2 cellular contexts compared by ENCODE assay signal in genomic region chr2:38665854-38666577, GRCh38.
TF ChIP-seq lines count a peak whose summit lies in the region.

GALM (plus strand) TSS chr2:38666114; CDS start chr2:38666162, 48 bp downstream.

TF ChIP-seq in GM23338, 12 proteins besides CTCF, POLR2A, EP300 and RAD21:
- TF ChIP-seq ZNF114 (CRISPR knock-in tag; IDR thresholded peaks at IDR 0.05) (peak; percentile 98), EZH2phosphoT487 (IDR thresholded peaks at IDR 0.05; ENCODE audit: unreplicated experiment) (no peak), EZH2 (IDR thresholded peaks at IDR 0.05; ENCODE audit: low read depth, unreplicated experiment) (no peak), POLR2AphosphoS5 (IDR thresholded peaks at IDR 0.05; ENCODE audit: low read depth) (peak; percentile 89), CREB1 (CRISPR knock-in tag; IDR thresholded peaks at IDR 0.05; ENCODE audit: low read depth) (peak; percentile 60; the same call in 1 of the 2 replicates), JUNB (IDR thresholded peaks at IDR 0.05; ENCODE audit: unreplicated experiment) (no peak)
- TF ChIP-seq, protein P1, sequence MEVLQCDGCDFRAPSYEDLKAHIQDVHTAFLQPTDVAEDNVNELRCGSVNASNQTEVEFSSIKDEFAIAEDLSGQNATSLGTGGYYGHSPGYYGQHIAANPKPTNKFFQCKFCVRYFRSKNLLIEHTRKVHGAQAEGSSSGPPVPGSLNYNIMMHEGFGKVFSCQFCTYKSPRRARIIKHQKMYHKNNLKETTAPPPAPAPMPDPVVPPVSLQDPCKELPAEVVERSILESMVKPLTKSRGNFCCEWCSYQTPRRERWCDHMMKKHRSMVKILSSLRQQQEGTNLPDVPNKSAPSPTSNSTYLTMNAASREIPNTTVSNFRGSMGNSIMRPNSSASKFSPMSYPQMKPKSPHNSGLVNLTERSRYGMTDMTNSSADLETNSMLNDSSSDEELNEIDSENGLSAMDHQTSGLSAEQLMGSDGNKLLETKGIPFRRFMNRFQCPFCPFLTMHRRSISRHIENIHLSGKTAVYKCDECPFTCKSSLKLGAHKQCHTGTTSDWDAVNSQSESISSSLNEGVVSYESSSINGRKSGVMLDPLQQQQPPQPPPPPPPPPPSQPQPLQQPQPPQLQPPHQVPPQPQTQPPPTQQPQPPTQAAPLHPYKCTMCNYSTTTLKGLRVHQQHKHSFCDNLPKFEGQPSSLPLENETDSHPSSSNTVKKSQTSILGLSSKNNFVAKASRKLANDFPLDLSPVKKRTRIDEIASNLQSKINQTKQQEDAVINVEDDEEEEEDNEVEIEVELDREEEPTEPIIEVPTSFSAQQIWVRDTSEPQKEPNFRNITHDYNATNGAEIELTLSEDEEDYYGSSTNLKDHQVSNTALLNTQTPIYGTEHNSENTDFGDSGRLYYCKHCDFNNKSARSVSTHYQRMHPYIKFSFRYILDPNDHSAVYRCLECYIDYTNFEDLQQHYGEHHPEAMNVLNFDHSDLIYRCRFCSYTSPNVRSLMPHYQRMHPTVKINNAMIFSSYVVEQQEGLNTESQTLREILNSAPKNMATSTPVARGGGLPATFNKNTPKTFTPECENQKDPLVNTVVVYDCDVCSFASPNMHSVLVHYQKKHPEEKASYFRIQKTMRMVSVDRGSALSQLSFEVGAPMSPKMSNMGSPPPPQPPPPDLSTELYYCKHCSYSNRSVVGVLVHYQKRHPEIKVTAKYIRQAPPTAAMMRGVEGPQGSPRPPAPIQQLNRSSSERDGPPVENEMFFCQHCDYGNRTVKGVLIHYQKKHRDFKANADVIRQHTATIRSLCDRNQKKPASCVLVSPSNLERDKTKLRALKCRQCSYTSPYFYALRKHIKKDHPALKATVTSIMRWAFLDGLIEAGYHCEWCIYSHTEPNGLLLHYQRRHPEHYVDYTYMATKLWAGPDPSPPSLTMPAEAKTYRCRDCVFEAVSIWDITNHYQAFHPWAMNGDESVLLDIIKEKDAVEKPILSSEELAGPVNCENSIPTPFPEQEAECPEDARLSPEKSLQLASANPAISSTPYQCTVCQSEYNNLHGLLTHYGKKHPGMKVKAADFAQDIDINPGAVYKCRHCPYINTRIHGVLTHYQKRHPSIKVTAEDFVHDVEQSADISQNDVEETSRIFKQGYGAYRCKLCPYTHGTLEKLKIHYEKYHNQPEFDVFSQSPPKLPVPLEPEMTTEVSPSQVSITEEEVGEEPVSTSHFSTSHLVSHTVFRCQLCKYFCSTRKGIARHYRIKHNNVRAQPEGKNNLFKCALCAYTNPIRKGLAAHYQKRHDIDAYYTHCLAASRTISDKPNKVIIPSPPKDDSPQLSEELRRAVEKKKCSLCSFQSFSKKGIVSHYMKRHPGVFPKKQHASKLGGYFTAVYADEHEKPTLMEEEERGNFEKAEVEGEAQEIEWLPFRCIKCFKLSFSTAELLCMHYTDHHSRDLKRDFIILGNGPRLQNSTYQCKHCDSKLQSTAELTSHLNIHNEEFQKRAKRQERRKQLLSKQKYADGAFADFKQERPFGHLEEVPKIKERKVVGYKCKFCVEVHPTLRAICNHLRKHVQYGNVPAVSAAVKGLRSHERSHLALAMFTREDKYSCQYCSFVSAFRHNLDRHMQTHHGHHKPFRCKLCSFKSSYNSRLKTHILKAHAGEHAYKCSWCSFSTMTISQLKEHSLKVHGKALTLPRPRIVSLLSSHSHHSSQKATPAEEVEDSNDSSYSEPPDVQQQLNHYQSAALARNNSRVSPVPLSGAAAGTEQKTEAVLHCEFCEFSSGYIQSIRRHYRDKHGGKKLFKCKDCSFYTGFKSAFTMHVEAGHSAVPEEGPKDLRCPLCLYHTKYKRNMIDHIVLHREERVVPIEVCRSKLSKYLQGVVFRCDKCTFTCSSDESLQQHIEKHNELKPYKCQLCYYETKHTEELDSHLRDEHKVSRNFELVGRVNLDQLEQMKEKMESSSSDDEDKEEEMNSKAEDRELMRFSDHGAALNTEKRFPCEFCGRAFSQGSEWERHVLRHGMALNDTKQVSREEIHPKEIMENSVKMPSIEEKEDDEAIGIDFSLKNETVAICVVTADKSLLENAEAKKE (CRISPR knock-in tag; IDR thresholded peaks at IDR 0.05): no peak
- TF ChIP-seq, protein P2, sequence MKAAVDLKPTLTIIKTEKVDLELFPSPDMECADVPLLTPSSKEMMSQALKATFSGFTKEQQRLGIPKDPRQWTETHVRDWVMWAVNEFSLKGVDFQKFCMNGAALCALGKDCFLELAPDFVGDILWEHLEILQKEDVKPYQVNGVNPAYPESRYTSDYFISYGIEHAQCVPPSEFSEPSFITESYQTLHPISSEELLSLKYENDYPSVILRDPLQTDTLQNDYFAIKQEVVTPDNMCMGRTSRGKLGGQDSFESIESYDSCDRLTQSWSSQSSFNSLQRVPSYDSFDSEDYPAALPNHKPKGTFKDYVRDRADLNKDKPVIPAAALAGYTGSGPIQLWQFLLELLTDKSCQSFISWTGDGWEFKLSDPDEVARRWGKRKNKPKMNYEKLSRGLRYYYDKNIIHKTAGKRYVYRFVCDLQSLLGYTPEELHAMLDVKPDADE (IDR thresholded peaks at IDR 0.05): peak; percentile 99

TF ChIP-seq in endothelial cell of umbilical vein, 7 proteins besides CTCF, POLR2A, EP300 and RAD21:
- TF ChIP-seq MYC (IDR thresholded peaks at IDR 0.05; ENCODE audit: low read depth, low read length) (no peak), POLR2AphosphoS5 (IDR thresholded peaks at IDR 0.05; ENCODE audit: insufficient read depth, low read depth, low read length) (no peak), GATA2 (IDR thresholded peaks at IDR 0.05; ENCODE audit: insufficient read depth, insufficient read length, low read depth, low read length) (no peak), MAX (IDR thresholded peaks at IDR 0.05; ENCODE audit: insufficient read depth, insufficient read length) (no peak), FOS (IDR thresholded peaks at IDR 0.05; ENCODE audit: borderline replicate concordance, insufficient read depth, low read length) (no peak), JUN (IDR thresholded peaks at IDR 0.05; ENCODE audit: borderline replicate concordance, insufficient read depth, insufficient read length, low read depth) (no peak), EZH2 (IDR thresholded peaks at IDR 0.05; ENCODE audit: borderline replicate concordance, low read depth, low read length, severe bottlenecking) (no peak)
